ENCODE assay signal across 8 cellular contexts in genomic region chr2:237122214-237122666, GRCh38. TPM values are rescaled to one million over a fixed set of nuclear protein-coding genes. Genes with fewer than 3 reads are reported as not detected.
A peak's percentile ranks its signal among the peaks of the same experiment; 100 is the strongest.
DNase-seq lines count a peak whose midpoint lies in the region; ATAC-seq, FAIRE-seq and TF ChIP-seq lines count a peak whose summit lies in the region.

No MANE protein-coding gene starts in this region.

- H2AFZ ChIP-seq in endothelial cell of umbilical vein (ENCODE audit: low read depth, low read length): peak overlapping the region; percentile 30

- H3K36me3 ChIP-seq in endothelial cell of umbilical vein (ENCODE audit: control insufficient read depth in 2 of 2, extremely low read depth in 1 of 2, insufficient read depth in 2 of 2, low read length in 2 of 2): no peaks in the 10 kb centered on the region

- no peaks in the 10 kb centered on the region for H3K9me1 ChIP-seq in endothelial cell of umbilical vein (replicated peaks; ENCODE audit: control insufficient read depth, extremely low read depth, insufficient read depth, low read length)

- dilution Hi-C loops in endothelial cell of umbilical vein (cut with MboI; ENCODE audit: extremely low pct_ligation_motif_present, low sequenced_read_pairs): no loop called here

- H3K4me3 ChIP-seq in AG10803 (ENCODE audit: low read length) (no peak overlapping the region), endothelial cell of umbilical vein (replicated peaks in 1 of 3; ENCODE audit: insufficient read depth in 1 of 3, low read depth in 1 of 3, low read length in 3 of 3) (no peak overlapping the region)

- H3K4me2 ChIP-seq in endothelial cell of umbilical vein (ENCODE audit: insufficient read depth, low read length): no peak overlapping the region

- DNase-seq in AG10803 (ENCODE audit: low read depth) (peak; percentile 87), NCI-H2107 treated with DMSO at 0.1 percent for 48 hours (lab: John Stamatoyannopoulos, UW; ENCODE audit: unreplicated experiment) (peak; percentile 5), endothelial cell of umbilical vein (ENCODE audit: low read depth, low spot score) (peak; percentile 64), natural killer cell (no peak), type B pancreatic cell (ENCODE audit: extremely low spot score, unreplicated experiment) (no peak)
- DNase-seq in activated CD4-positive, alpha-beta T cell treated with anti-CD3 and anti-CD28 coated beads, Interleukin-2, amount 50 U/mL, for 24 hours (ENCODE audit: low read depth in 1 of 2, low spot score in 1 of 2): peak; percentile 15 to 31

- H3K27me3 ChIP-seq in endothelial cell of umbilical vein (ENCODE audit: control insufficient read depth in 2 of 2, insufficient read depth in 2 of 2, low read length in 2 of 2): no peaks in the 10 kb centered on the region

- no peaks in the 10 kb centered on the region for H3K9me3 ChIP-seq in endothelial cell of umbilical vein (replicated peaks; ENCODE audit: control insufficient read depth, insufficient read depth, low read length)

- FAIRE-seq in endothelial cell of umbilical vein (lab: Jason Lieb, UNC): peak; percentile 75

- TF ChIP-seq POLR2A in endothelial cell of umbilical vein (IDR thresholded peaks at IDR 0.05; ENCODE audit: low read depth, low read length): no peak

- H3K4me1 ChIP-seq in endothelial cell of umbilical vein (ENCODE audit: control insufficient read depth, extremely low read depth, insufficient read depth, low read length): peaks cover 3% of the 10 kb centered on the region

- no peaks in the 10 kb centered on the region for H4K20me1 ChIP-seq in endothelial cell of umbilical vein (replicated peaks; ENCODE audit: control insufficient read depth, extremely low read depth, insufficient read depth, low read length)

- no peaks in the 10 kb centered on the region for H3K27me3 Mint-ChIP-seq in natural killer cell (ENCODE audit: low read depth in 2 of 2)
- H3K27me3 Mint-ChIP-seq in type B pancreatic cell: peaks cover 20% of the 10 kb centered on the region

- CTCF ChIA-PET in endothelial cell of umbilical vein (lab: Charles Lee): interaction anchor here (0.5 to 3.9 kb wide), 28 partner anchors 11 to 623 kb away, joined by 3 to 45 read pairs (median 4); partner anchors contain the start of gene COPS8

- ATAC-seq in GM19328 (IDR thresholded peaks at IDR 0.05; ENCODE audit: unreplicated experiment): peak; percentile 70
- ATAC-seq in natural killer cell: peak in 2 of 3 donors; percentile 46 to 72
- ATAC-seq in HG02973 (IDR thresholded peaks at IDR 0.05; ENCODE audit: unreplicated experiment): no peak

- H3K4me3 Mint-ChIP-seq in natural killer cell (no peak overlapping the region), type B pancreatic cell (no peak overlapping the region)

- BruUV-seq in endothelial cell of umbilical vein (replicated peaks; lab: Mats Ljungman, UMichigan): no TSS peak

- no peaks in the 10 kb centered on the region for H3K79me2 ChIP-seq in endothelial cell of umbilical vein (ENCODE audit: control insufficient read depth, insufficient read depth, low read length)

- no peaks in the 10 kb centered on the region for H3K36me3 Mint-ChIP-seq in natural killer cell
- no peaks in the 10 kb centered on the region for H3K36me3 Mint-ChIP-seq in type B pancreatic cell

- POLR2A ChIA-PET in endothelial cell of umbilical vein (lab: Charles Lee): no interaction called here

- H3K27ac Mint-ChIP-seq in natural killer cell (no peak overlapping the region), type B pancreatic cell (peak overlapping the region; percentile 17)

- H3K27ac ChIP-seq in endothelial cell of umbilical vein (ENCODE audit: insufficient read depth, low read depth, low read length): no peak overlapping the region

- intact Hi-C loops in endothelial cell of umbilical vein (cut with micrococcal nuclease): loop anchor here (1.0 to 2.0 kb wide), 5 partner anchors 10 to 450 kb away; no protein-coding TSS in a partner anchor
- intact Hi-C loops in natural killer cell (cut with micrococcal nuclease): no loop called here

- TF ChIP-seq CTCF in AG10803 (conservative IDR thresholded peaks at IDR 0.05; ENCODE audit: low read length) (peak; percentile 90), endothelial cell of umbilical vein (IDR thresholded peaks at IDR 0.05; ENCODE audit: extremely low read depth in 1 of 2, insufficient read depth in 1 of 2, low read depth in 1 of 2, low read length in 2 of 2) (peak; percentile 64 to 73), natural killer cell (IDR thresholded peaks at IDR 0.05) (peak; percentile 14), type B pancreatic cell (conservative IDR thresholded peaks at IDR 0.05) (peak; percentile 78)

- no peaks in the 10 kb centered on the region for H3K4me1 Mint-ChIP-seq in natural killer cell
- peaks cover 7% of the 10 kb centered on the region for H3K4me1 Mint-ChIP-seq in type B pancreatic cell (ENCODE audit: unreplicated experiment)

- H3K9me3 Mint-ChIP-seq in natural killer cell (no peaks in the 10 kb centered on the region), type B pancreatic cell (no peaks in the 10 kb centered on the region)

- no peak overlapping the region for H3K9ac ChIP-seq in endothelial cell of umbilical vein (replicated peaks; ENCODE audit: extremely low read depth, insufficient read depth, low read length)

TF ChIP-seq in endothelial cell of umbilical vein, 7 proteins besides CTCF, POLR2A, EP300 and RAD21:
- TF ChIP-seq EZH2 (IDR thresholded peaks at IDR 0.05; ENCODE audit: borderline replicate concordance, low read depth, low read length, severe bottlenecking) (no peak), POLR2AphosphoS5 (IDR thresholded peaks at IDR 0.05; ENCODE audit: insufficient read depth, low read depth, low read length) (no peak), FOS (IDR thresholded peaks at IDR 0.05; ENCODE audit: borderline replicate concordance, insufficient read depth, low read length) (no peak), GATA2 (IDR thresholded peaks at IDR 0.05; ENCODE audit: insufficient read depth, insufficient read length, low read depth, low read length) (no peak), MAX (IDR thresholded peaks at IDR 0.05; ENCODE audit: insufficient read depth, insufficient read length) (no peak), MYC (IDR thresholded peaks at IDR 0.05; ENCODE audit: low read depth, low read length) (no peak), JUN (IDR thresholded peaks at IDR 0.05; ENCODE audit: borderline replicate concordance, insufficient read depth, insufficient read length, low read depth) (no peak)

RNA-seq across cellular contexts. Expression of gene COPS8, which starts 36.6 kb away (rescaled TPM):
- 71.4 and 80.7 TPM in 2 replicates for total RNA-seq in endothelial cell of umbilical vein
- 59.5 and 73.6 TPM in 2 replicates for polyA plus RNA-seq in endothelial cell of umbilical vein
- polyA plus RNA-seq in endothelial cell of umbilical vein (2011; cell fraction: cytosol; rRNA removed): 71.1 and 74.6 TPM in 2 replicates
- 52.2 and 68.1 TPM in 2 replicates for polyA plus RNA-seq in endothelial cell of umbilical vein (2011; cell fraction: nucleus; rRNA removed)
- 73.1 and 81.2 TPM in 2 replicates for polyA plus RNA-seq in endothelial cell of umbilical vein (2012)
- polyA minus RNA-seq in endothelial cell of umbilical vein: 29.7 and 32.0 TPM in 2 replicates
- 22.6 TPM for polyA minus RNA-seq in endothelial cell of umbilical vein (2011; cell fraction: cytosol; rRNA and poly(A)+ RNA removed)
- 25.5 and 52.7 TPM in 2 replicates for polyA minus RNA-seq in endothelial cell of umbilical vein (2011; cell fraction: nucleus; rRNA and poly(A)+ RNA removed)
- 10 to 100 TPM; 51.8 to 57.9 (median 53.9) TPM for total RNA-seq in natural killer cell
- 30.2 and 59.3 TPM in 2 replicates for total RNA-seq in type B pancreatic cell (ENCODE audit: low replicate concordance)

Comparison
In these comparisons a context has a peak if more than half of its experiments do, and no peak if none do; other contexts are left out.
1. DNase-seq: peak in AG10803 (single experiment), NCI-H2107 treated with DMSO at 0.1 percent for 48 hours (single experiment), activated CD4-positive, alpha-beta T cell treated with anti-CD3 and anti-CD28 coated beads, Interleukin-2, amount 50 U/mL, for 24 hours (2 of 2) and endothelial cell of umbilical vein (single experiment); none in natural killer cell (single experiment) and type B pancreatic cell (single experiment).
2. CTCF ChIP-seq: peak in every context shown above with its lines; median percentile 90 in AG10803; 78 in type B pancreatic cell; 68 in endothelial cell of umbilical vein; 14 in natural killer cell.